ENCODE assay signal across 8 cellular contexts in the genomic region with DNA sequence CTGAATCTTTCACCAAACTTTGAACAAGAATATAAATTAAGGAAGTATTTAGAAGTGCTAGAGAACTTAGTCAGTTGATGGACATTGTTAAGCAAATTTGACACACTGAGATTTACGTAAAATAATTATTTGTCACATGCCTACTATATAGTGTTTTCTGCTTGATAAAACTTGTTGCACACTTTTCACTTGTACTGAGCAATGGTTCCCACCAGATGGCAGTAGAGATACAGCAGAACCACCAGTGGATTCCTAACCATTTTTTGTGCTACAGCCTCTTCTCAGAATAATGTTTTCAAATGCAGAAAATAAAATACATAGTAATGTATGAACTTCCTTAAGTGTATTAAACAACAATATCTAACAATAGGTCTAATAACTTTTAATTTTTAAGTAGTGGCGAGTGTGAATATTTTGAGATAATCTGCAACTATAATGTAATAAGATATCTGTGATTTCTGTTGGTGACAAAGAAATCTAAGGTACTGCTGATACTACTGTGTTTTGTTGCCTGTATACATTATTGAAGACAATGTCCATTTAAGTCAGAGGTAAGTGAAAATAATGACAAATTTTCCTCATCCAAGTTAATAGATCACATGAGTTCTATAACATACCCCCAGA.
DNase-seq lines count a peak whose midpoint lies in the region; ATAC-seq and TF ChIP-seq lines count a peak whose summit lies in the region.

No MANE protein-coding gene starts in this region.

- ATAC-seq in HG02840 (IDR thresholded peaks at IDR 0.05; ENCODE audit: low FRiP score, unreplicated experiment) = no peak

- H3K36me3 ChIP-seq in A673 (ENCODE audit: insufficient read depth, low read length, poor library complexity, severe bottlenecking) = no peaks in the 10 kb centered on the region

- H3K4me3 ChIP-seq in A673 (ENCODE audit: low read depth, low read length, poor library complexity, severe bottlenecking) (no peak overlapping the region), HFF-Myc (replicated peaks; ENCODE audit: low read depth, low read length) (no peak overlapping the region)

- no peak overlapping the region for H3K27ac ChIP-seq in A673 (ENCODE audit: low read depth, low read length, poor library complexity, severe bottlenecking)

- H3K27me3 ChIP-seq in A673 (replicated peaks; ENCODE audit: insufficient read depth, low read depth, low read length, poor library complexity) = no peaks in the 10 kb centered on the region

- CTCF ChIA-PET in A673 (lab: Charles Lee) = no interaction called here

- in situ Hi-C loops in G401 (cut with HindIII; ENCODE audit: low sequenced_read_pairs) = no loop called here

- intact Hi-C loops in A673 (cut with micrococcal nuclease; ENCODE audit: unreplicated experiment) = no loop called here

- POLR2A ChIA-PET in A673 (lab: Charles Lee; ENCODE audit: low non-redundant PET) = no interaction called here

- TF ChIP-seq CTCF in A673 (conservative IDR thresholded peaks at IDR 0.05; ENCODE audit: low read depth, low read length) (peak; percentile 84), HFF-Myc (IDR thresholded peaks at IDR 0.05; ENCODE audit: low read depth, low read length, missing control alignments) (peak; percentile 59)

- H3K9me3 ChIP-seq in A673 (ENCODE audit: low read depth, low read length, poor library complexity, severe bottlenecking) = no peaks in the 10 kb centered on the region

- DNase-seq in A673 (ENCODE audit: low spot score) (peak; percentile 40), G401 (ENCODE audit: low spot score) (peak; percentile 30), HFF-Myc (ENCODE audit: extremely low read depth, low read depth) (no peak), NCI-H2227 treated with DMSO at 0.1 percent for 48 hours (lab: John Stamatoyannopoulos, UW) (peak; percentile 23), cerebellar cortex (ENCODE audit: low spot score) (peak; percentile 38), lung microvascular endothelial cell (ENCODE audit: low read depth in 2 of 2) (peak; percentile 43 to 66), NCI-H226 (no peak)

- BruUV-seq in A673 (replicated peaks; lab: Mats Ljungman, UMichigan) = no TSS peak

- no peaks in the 10 kb centered on the region for H3K4me1 ChIP-seq in A673 (ENCODE audit: insufficient read depth, low read length, poor library complexity, severe bottlenecking)

Comparison
In these comparisons a context has a peak if more than half of its experiments do, and no peak if none do; other contexts are left out.
1. DNase-seq: peak in A673 (single experiment), G401 (single experiment), NCI-H2227 treated with DMSO at 0.1 percent for 48 hours (single experiment), cerebellar cortex (single experiment) and lung microvascular endothelial cell (2 of 2); none in HFF-Myc (single experiment) and NCI-H226 (single experiment).